In the genomic region with DNA sequence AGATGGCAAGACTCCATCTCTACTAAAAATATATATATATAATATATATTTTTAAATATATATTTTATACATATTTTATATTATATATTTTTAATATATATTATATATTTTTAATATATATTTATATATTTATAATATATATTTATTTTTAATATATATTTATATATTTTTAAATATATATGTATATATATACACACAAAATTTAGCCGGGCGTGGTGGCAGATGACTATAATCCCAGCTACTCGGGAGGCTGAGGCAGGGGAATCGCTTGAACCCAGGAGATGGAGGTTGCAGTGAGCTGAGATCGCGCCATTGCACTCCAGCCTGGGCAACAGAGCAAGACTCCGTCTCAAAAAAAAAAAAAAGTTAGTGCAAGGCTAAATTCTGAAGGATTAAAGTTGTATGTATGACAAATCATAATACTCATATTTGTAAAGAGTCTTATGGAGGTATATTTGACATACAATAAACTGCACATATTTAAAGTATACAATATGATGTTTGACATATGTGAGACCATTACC, we compare ENCODE assay signal across 8 cellular contexts. TPM values are rescaled to one million over a fixed set of nuclear protein-coding genes. Genes with fewer than 3 reads are reported as not detected.
DNase-seq lines count a peak whose midpoint lies in the region; ATAC-seq and TF ChIP-seq lines count a peak whose summit lies in the region.

No MANE protein-coding gene starts in this region.

- TF ChIP-seq CTCF in BE2C (IDR thresholded peaks at IDR 0.05; ENCODE audit: low read depth, low read length) = no peak
- TF ChIP-seq CTCF in chondrocyte (IDR thresholded peaks at IDR 0.05) = no peak
- TF ChIP-seq CTCF in neural crest cell (conservative IDR thresholded peaks at IDR 0.05) = no peak

- no peaks in the 10 kb centered on the region for H3K9me3 Mint-ChIP-seq in chondrocyte (ENCODE audit: low read depth)
- no peaks in the 10 kb centered on the region for H3K9me3 Mint-ChIP-seq in neural crest cell

- H2AFZ ChIP-seq in Karpas-422 (ENCODE audit: low read length) = no peak overlapping the region

- H3K4me3 Mint-ChIP-seq in chondrocyte (ENCODE audit: unreplicated experiment) (peak overlapping the region; percentile 91), neural crest cell (peak overlapping the region; percentile 98)

- H3K79me2 ChIP-seq in Karpas-422 (ENCODE audit: low read length) = peaks cover 44% of the 10 kb centered on the region

- H3K4me1 ChIP-seq in BE2C = no peaks in the 10 kb centered on the region
- H3K4me1 ChIP-seq in Karpas-422 (ENCODE audit: low read length) = peaks cover 36% of the 10 kb centered on the region

- H3K4me3 ChIP-seq in BE2C (ENCODE audit: low read depth, low read length) (peak overlapping the region; percentile 92), Karpas-422 (ENCODE audit: low read length) (peak overlapping the region; percentile 96)

- H4K20me1 ChIP-seq in Karpas-422 (ENCODE audit: insufficient read depth, low read depth, low read length) = no peaks in the 10 kb centered on the region

- H3K27ac Mint-ChIP-seq in chondrocyte (ENCODE audit: unreplicated experiment) = peak overlapping the region; percentile 99
- peak overlapping the region; percentile 97 for H3K27ac Mint-ChIP-seq in neural crest cell (ENCODE audit: unreplicated experiment)

- H3K27me3 ChIP-seq in BE2C (no peaks in the 10 kb centered on the region), Karpas-422 (ENCODE audit: low read length) (no peaks in the 10 kb centered on the region)

- H3K4me2 ChIP-seq in Karpas-422 (ENCODE audit: low read depth, low read length, poor library complexity, severe bottlenecking) = peak overlapping the region; percentile 98

- peaks cover 21% of the 10 kb centered on the region for H3K36me3 ChIP-seq in BE2C
- H3K36me3 ChIP-seq in Karpas-422 (ENCODE audit: insufficient read depth, low read length) = peaks cover 16% of the 10 kb centered on the region

- peaks cover 6% of the 10 kb centered on the region for H3K36me3 Mint-ChIP-seq in chondrocyte (ENCODE audit: low read depth)
- H3K36me3 Mint-ChIP-seq in neural crest cell (ENCODE audit: low read depth) = peaks cover 3% of the 10 kb centered on the region

- ATAC-seq in GM21390 (IDR thresholded peaks at IDR 0.05; ENCODE audit: unreplicated experiment) = no peak

- no peaks in the 10 kb centered on the region for H3K9me2 ChIP-seq in Karpas-422 (replicated peaks; ENCODE audit: insufficient read depth, low read length)

- DNase-seq in BE2C (no peak), Karpas-422 (no peak), chondrocyte (ENCODE audit: low spot score) (no peak), neural crest cell (ENCODE audit: low read depth, low spot score) (no peak), NCI-H2107 (lab: John Stamatoyannopoulos, UW) (no peak), nucleus accumbens (lab: John Stamatoyannopoulos, UW) (no peak)
- DNase-seq in stimulated activated CD4-positive, alpha-beta T cell treated with anti-CD3 and anti-CD28 coated beads, Interleukin-4, amount 100 ng/mL, for 24 hours = no peak

- peak overlapping the region; percentile 82 for H3K27ac ChIP-seq in Karpas-422 (ENCODE audit: low read length)

- H3K4me1 Mint-ChIP-seq in chondrocyte (ENCODE audit: low read depth) (peaks cover 44% of the 10 kb centered on the region), neural crest cell (peaks cover 33% of the 10 kb centered on the region)

- H3K9me3 ChIP-seq in BE2C (no peaks in the 10 kb centered on the region), Karpas-422 (ENCODE audit: low read length) (no peaks in the 10 kb centered on the region)

- H3K27me3 Mint-ChIP-seq in chondrocyte (ENCODE audit: low read depth) = no peaks in the 10 kb centered on the region
- peaks cover 3% of the 10 kb centered on the region for H3K27me3 Mint-ChIP-seq in neural crest cell (ENCODE audit: low read depth)

- H3K9ac ChIP-seq in Karpas-422 (ENCODE audit: low read length) = peak overlapping the region; percentile 91

RNA-seq across cellular contexts. Expression of gene TDG, which starts 7.7 kb away (rescaled TPM):
- 27.5 TPM for polyA plus RNA-seq in BE2C (2012; ENCODE audit: insufficient read depth, insufficient read length, low read depth)
- 28.0 and 38.9 TPM in 2 replicates for total RNA-seq in Karpas-422 (2014; rRNA removed; shearing (Covaris generic); ENCODE audit: low replicate concordance)
- total RNA-seq in chondrocyte (39.3 to 49.5 TPM (median 44.0 TPM) in 3 replicates), neural crest cell (53.0 and 57.1 TPM in 2 replicates)

RNA-seq across cellular contexts. Expression of gene HSP90B1, which starts 27.7 kb away (rescaled TPM):
- 228 TPM for polyA plus RNA-seq in BE2C (2012; ENCODE audit: insufficient read depth, insufficient read length, low read depth)
- total RNA-seq in Karpas-422 (2014; rRNA removed; shearing (Covaris generic); ENCODE audit: low replicate concordance) = 327 and 334 TPM in 2 replicates
- total RNA-seq in chondrocyte (754 to 1,782 TPM (median 760 TPM) in 3 replicates), neural crest cell (566 and 570 TPM in 2 replicates)
